22 cellular contexts compared by ENCODE assay signal in genomic region chr2:201171259-201171814, GRCh38. TPM values are rescaled to one million over a fixed set of nuclear protein-coding genes. Genes with fewer than 3 reads are reported as not detected.
DNase-seq lines count a peak whose midpoint lies in the region; ATAC-seq and TF ChIP-seq lines count a peak whose summit lies in the region.
"Had no signal": no experiment of that assay in that cellular context is flagged by ENCODE, and none has a peak within 500 bp of the region (broad histone marks: within the 10 kb centered on the region; RNA-seq: fewer than 3 reads in every experiment).

No MANE protein-coding gene starts in this region.

- no peak for TF ChIP-seq CTCF in epithelial cell of esophagus (IDR thresholded peaks at IDR 0.05; ENCODE audit: insufficient read depth, low read depth, low read length, missing control alignments)

- no peak for DNase-seq in activated T-cell treated with anti-CD3 and anti-CD28 coated beads, Interleukin-2, amount 50 U/mL, for 72 hours
- DNase-seq in activated T-cell treated with anti-CD3 and anti-CD28 coated beads, Interleukin-2, amount 50 U/mL, for 1 hour, result no peak
- DNase-seq in NCI-H2171 (lab: John Stamatoyannopoulos, UW) (peak; percentile 9), epithelial cell of esophagus (ENCODE audit: low read depth) (peak; percentile 58), pulmonary artery endothelial cell (ENCODE audit: low read depth, low spot score) (peak; percentile 58)
- no peak for DNase-seq in activated naive CD4-positive, alpha-beta T cell (lab: John Stamatoyannopoulos, UW)
- DNase-seq: activated CD4-positive, alpha-beta T cell treated with anti-CD3 and anti-CD28 coated beads for 4 hours; activated gamma-delta T cell; activated T-cell treated with anti-CD3 and anti-CD28 coated beads for 4 hours; cerebellar nuclear complex; DND-41; effector CD4-positive, alpha-beta T cell; NCI-H187; NCI-H510A; SHP77 treated with DMSO at 0.1 percent for 48 hours; sigmoid colon; stimulated activated CD4-positive, alpha-beta T cell treated with anti-CD3 and anti-CD28 coated beads, Interleukin-4, amount 100 ng/mL, for 24 hours; stimulated activated naive CD4-positive, alpha-beta T cell had no signal

- ATAC-seq in activated T-cell treated with anti-CD3 and anti-CD28 coated beads, Interleukin-2, amount 50 U/mL, for 72 hours (replicated peaks in 1 of 2), result peak in 1 of 2 donors; percentile 12
- no peak for ATAC-seq in GM19351 (IDR thresholded peaks at IDR 0.05; ENCODE audit: unreplicated experiment)
- ATAC-seq in GM18511 (IDR thresholded peaks at IDR 0.05; ENCODE audit: unreplicated experiment), result no peak

- H3K9me3 Mint-ChIP-seq in activated T-cell treated with anti-CD3 and anti-CD28 coated beads, Interleukin-2, amount 50 U/mL, for 72 hours, result peaks cover 4 to 9% of the 10 kb centered on the region in 2 donors

- H3K36me3 Mint-ChIP-seq in activated T-cell treated with anti-CD3 and anti-CD28 coated beads, Interleukin-2, amount 50 U/mL, for 72 hours (ENCODE audit: insufficient read depth in 2 of 2), result peaks cover 9 to 18% of the 10 kb centered on the region in 2 donors

- no peak overlapping the region for H3K4me3 ChIP-seq in epithelial cell of esophagus (ENCODE audit: low read length)
- H3K4me3 ChIP-seq: sigmoid colon, suprapubic skin had no signal

- no peaks in the 10 kb centered on the region for H3K4me1 Mint-ChIP-seq in activated T-cell treated with anti-CD3 and anti-CD28 coated beads, Interleukin-2, amount 50 U/mL, for 72 hours (ENCODE audit: low read depth)

- H3K4me3 Mint-ChIP-seq in activated T-cell treated with anti-CD3 and anti-CD28 coated beads, Interleukin-2, amount 50 U/mL, for 72 hours, result no peak overlapping the region

- no peaks in the 10 kb centered on the region for H3K27me3 Mint-ChIP-seq in activated T-cell treated with anti-CD3 and anti-CD28 coated beads, Interleukin-2, amount 50 U/mL, for 72 hours (ENCODE audit: low read depth)
- H3K27me3 Mint-ChIP-seq: progenitor cell of endocrine pancreas had no signal

- peak overlapping the region; percentile 1 for H3K27ac Mint-ChIP-seq in activated T-cell treated with anti-CD3 and anti-CD28 coated beads, Interleukin-2, amount 50 U/mL, for 72 hours
- H3K27ac Mint-ChIP-seq: progenitor cell of endocrine pancreas had no signal

RNA-seq across cellular contexts. Expression of gene CASP10, which starts 11.6 kb away (rescaled TPM):
- 10 to 100 TPM; 15.7 to 17.4 TPM for total RNA-seq in activated T-cell treated with anti-CD3 and anti-CD28 coated beads, Interleukin-2, amount 50 U/mL, for 72 hours
- 24.2 and 50.4 TPM in 2 replicates for total RNA-seq in pulmonary artery endothelial cell

RNA-seq across cellular contexts. Expression of gene CFLAR, which starts 55.4 kb away (rescaled TPM):
- 100 to 1,000 TPM; 232 to 385 TPM for total RNA-seq in activated T-cell treated with anti-CD3 and anti-CD28 coated beads, Interleukin-2, amount 50 U/mL, for 72 hours
- 228 and 323 TPM in 2 replicates for total RNA-seq in pulmonary artery endothelial cell

Comparison
In these comparisons a context has a peak if more than half of its experiments do, and no peak if none do; other contexts are left out.
1. DNase-seq: peak in NCI-H2171 (single experiment), epithelial cell of esophagus (single experiment) and pulmonary artery endothelial cell (single experiment); none in activated T-cell treated with anti-CD3 and anti-CD28 coated beads, Interleukin-2, amount 50 U/mL, for 72 hours (0 of 2), activated T-cell treated with anti-CD3 and anti-CD28 coated beads, Interleukin-2, amount 50 U/mL, for 1 hour (single experiment) and activated naive CD4-positive, alpha-beta T cell (0 of 4).